ENCODE assay signal across 1 cellular context in the genomic region with DNA sequence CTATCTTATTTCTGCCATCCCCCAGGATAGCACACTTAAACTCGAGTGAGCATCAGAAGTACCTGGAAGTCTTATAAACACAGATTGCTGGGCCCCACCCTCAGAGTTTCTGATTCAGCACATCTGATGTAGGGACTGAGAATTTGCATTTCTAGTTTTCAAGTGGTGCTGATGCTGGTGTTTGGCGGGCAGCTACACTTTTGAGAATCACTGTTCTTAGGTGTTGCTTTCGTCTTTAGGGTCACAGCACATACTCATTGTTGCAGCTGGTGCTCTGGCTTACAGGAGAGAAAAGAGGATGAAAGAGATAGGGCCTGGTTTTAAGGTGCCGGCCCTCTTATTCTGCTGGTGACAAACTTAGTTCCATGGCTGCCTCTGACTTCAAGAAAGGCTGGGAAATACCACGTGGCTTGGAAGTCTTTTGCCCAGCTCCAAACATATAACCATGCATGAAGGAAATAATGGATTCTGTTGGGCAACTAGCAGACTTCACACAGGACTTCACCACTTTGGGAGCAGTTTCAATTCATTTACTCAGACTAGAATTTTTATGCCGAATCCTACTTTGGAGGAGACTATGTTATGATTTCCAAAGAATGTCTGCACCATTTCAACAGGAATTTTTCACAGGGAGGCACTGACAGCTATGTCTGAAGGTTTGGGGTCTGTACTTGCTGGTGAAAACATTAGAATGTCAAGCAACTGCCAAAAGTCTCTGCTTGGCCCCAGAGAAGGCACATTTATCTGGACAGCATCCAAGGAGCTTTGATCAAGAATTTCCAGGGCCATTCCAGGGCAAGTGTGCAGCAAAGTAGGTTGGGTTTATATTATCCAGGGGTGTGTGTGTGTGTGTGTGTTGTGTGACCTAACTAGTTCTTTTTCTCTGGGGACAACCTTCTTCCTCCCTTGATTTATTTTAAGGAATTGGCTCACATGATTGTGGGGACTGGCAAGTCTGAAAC.
TF ChIP-seq lines count a peak whose summit lies in the region.

No MANE protein-coding gene starts in this region.

TF ChIP-seq in GM12878, 131 proteins besides CTCF, POLR2A, EP300 and RAD21:
- TF ChIP-seq ZNF622 (IDR thresholded peaks at IDR 0.05), result no peak
- no peak for TF ChIP-seq SIX5 (IDR thresholded peaks at IDR 0.05; ENCODE audit: low read depth, low read length, severe bottlenecking)
- 0 out of 3 replicates have a peak, but pooled peaks have one; percentile 23 for TF ChIP-seq POU2F2 (IDR thresholded peaks at IDR 0.05; ENCODE audit: borderline replicate concordance, low read depth, low read length)
- no peak for TF ChIP-seq BRCA1 (IDR thresholded peaks at IDR 0.05; ENCODE audit: low read depth, low read length)
